8 cellular contexts compared by ENCODE assay signal in genomic region chr6:2970034-2970685, GRCh38. TPM values are rescaled to one million over a fixed set of nuclear protein-coding genes. Genes with fewer than 3 reads are reported as not detected.
A peak's percentile ranks its signal among the peaks of the same experiment; 100 is the strongest.
DNase-seq lines count a peak whose midpoint lies in the region; ATAC-seq and TF ChIP-seq lines count a peak whose summit lies in the region.

No MANE protein-coding gene starts in this region.

- no peaks in the 10 kb centered on the region for H3K9me3 ChIP-seq in CD4-positive, alpha-beta T cell (ENCODE audit: control insufficient read depth, low read length)
- H3K9me3 ChIP-seq in RWPE2 (ENCODE audit: severe bottlenecking) = no peaks in the 10 kb centered on the region

- peaks cover 26% of the 10 kb centered on the region for H3K27me3 Mint-ChIP-seq in CD4-positive, alpha-beta T cell
- peaks cover 2% of the 10 kb centered on the region for H3K27me3 Mint-ChIP-seq in endothelial cell (ENCODE audit: unreplicated experiment)
- no peaks in the 10 kb centered on the region for H3K27me3 Mint-ChIP-seq in osteocyte (ENCODE audit: unreplicated experiment)

- peaks cover 22% of the 10 kb centered on the region for H3K4me1 Mint-ChIP-seq in CD4-positive, alpha-beta T cell (ENCODE audit: low read depth)
- peaks cover 28% of the 10 kb centered on the region for H3K4me1 Mint-ChIP-seq in endothelial cell (ENCODE audit: unreplicated experiment)
- peaks cover 29% of the 10 kb centered on the region for H3K4me1 Mint-ChIP-seq in osteocyte (ENCODE audit: unreplicated experiment)

- ATAC-seq in CD4-positive, alpha-beta T cell (ENCODE audit: poor library complexity) = no peak
- ATAC-seq in RWPE2 (ENCODE audit: low read depth) (no peak), HG03097 (IDR thresholded peaks at IDR 0.05; ENCODE audit: low FRiP score, unreplicated experiment) (no peak), GM21723 (IDR thresholded peaks at IDR 0.05; ENCODE audit: unreplicated experiment) (no peak)

- CTCF ChIA-PET in CD4-positive, alpha-beta T cell (lab: Charles Lee) = no interaction called here

- intact Hi-C loops in CD4-positive, alpha-beta T cell (cut with DNase I, micrococcal nuclease) = no loop called here

- TF ChIP-seq CTCF in CD4-positive, alpha-beta T cell (IDR thresholded peaks at IDR 0.05) = no peak
- TF ChIP-seq CTCF in RWPE2 (IDR thresholded peaks at IDR 0.05; ENCODE audit: poor library complexity, severe bottlenecking) = no peak
- TF ChIP-seq CTCF in endothelial cell (IDR thresholded peaks at IDR 0.05; ENCODE audit: unreplicated experiment) = no peak
- TF ChIP-seq CTCF in osteocyte (IDR thresholded peaks at IDR 0.05) = no peak

- peak overlapping the region; percentile 84 for H3K27ac Mint-ChIP-seq in CD4-positive, alpha-beta T cell
- H3K27ac Mint-ChIP-seq in endothelial cell (ENCODE audit: unreplicated experiment) (peak overlapping the region; percentile 48), osteocyte (ENCODE audit: unreplicated experiment) (peak overlapping the region; percentile 95)

- no peaks in the 10 kb centered on the region for H3K36me3 ChIP-seq in RWPE2 (ENCODE audit: low read depth)

- H3K4me3 ChIP-seq in RWPE2 (ENCODE audit: severe bottlenecking) = peak overlapping the region; percentile 68

- H3K27ac ChIP-seq in CD4-positive, alpha-beta T cell (ENCODE audit: low read depth, low read length) = no peak overlapping the region
- peak overlapping the region; percentile 82 for H3K27ac ChIP-seq in RWPE2 (ENCODE audit: poor library complexity, severe bottlenecking)

- H3K9me3 Mint-ChIP-seq in CD4-positive, alpha-beta T cell = no peaks in the 10 kb centered on the region
- H3K9me3 Mint-ChIP-seq in endothelial cell (ENCODE audit: unreplicated experiment) = no peaks in the 10 kb centered on the region
- H3K9me3 Mint-ChIP-seq in osteocyte (ENCODE audit: unreplicated experiment) = no peaks in the 10 kb centered on the region

- H3K4me1 ChIP-seq in RWPE2 (ENCODE audit: insufficient read depth, poor library complexity, severe bottlenecking) = no peaks in the 10 kb centered on the region

- POLR2A ChIA-PET in CD4-positive, alpha-beta T cell (lab: Charles Lee) = no interaction called here

- H3K27me3 ChIP-seq in CD4-positive, alpha-beta T cell (ENCODE audit: control insufficient read depth, insufficient read depth, low read length) = no peaks in the 10 kb centered on the region
- H3K27me3 ChIP-seq in RWPE2 (ENCODE audit: insufficient read depth, poor library complexity, severe bottlenecking) = no peaks in the 10 kb centered on the region

- no peak for DNase-seq in CD4-positive, alpha-beta T cell
- no peak for DNase-seq in RWPE2 (ENCODE audit: low spot score)
- DNase-seq in endothelial cell (ENCODE audit: low spot score) = no peak
- no peak for DNase-seq in osteocyte (ENCODE audit: extremely low spot score, unreplicated experiment)
- no peak for DNase-seq in stimulated activated CD4-positive, alpha-beta T cell treated with anti-CD3 and anti-CD28 coated beads, Interleukin-2, amount 100 ng/mL, for 48 hours
- DNase-seq in nucleus accumbens (lab: John Stamatoyannopoulos, UW) = no peak

- no peaks in the 10 kb centered on the region for H3K36me3 Mint-ChIP-seq in CD4-positive, alpha-beta T cell (ENCODE audit: low read depth)
- no peaks in the 10 kb centered on the region for H3K36me3 Mint-ChIP-seq in endothelial cell (ENCODE audit: low read depth, unreplicated experiment)
- H3K36me3 Mint-ChIP-seq in osteocyte (ENCODE audit: unreplicated experiment) = peaks cover 6% of the 10 kb centered on the region

- peak overlapping the region; percentile 93 for H3K4me3 Mint-ChIP-seq in CD4-positive, alpha-beta T cell
- H3K4me3 Mint-ChIP-seq in endothelial cell (ENCODE audit: unreplicated experiment) (peak overlapping the region; percentile 94), osteocyte (ENCODE audit: unreplicated experiment) (peak overlapping the region; percentile 85)

RNA-seq across cellular contexts. Expression of gene SERPINB6, which starts 1.2 kb away (rescaled TPM):
- total RNA-seq in CD4-positive, alpha-beta T cell = 10 to 100 TPM; 11.0 to 11.9 TPM
- total RNA-seq in endothelial cell (ENCODE audit: unreplicated experiment) (186 TPM), osteocyte (90.2 and 93.1 TPM in 2 replicates)

RNA-seq across cellular contexts. Expression of gene NQO2, which starts 29.5 kb away (rescaled TPM):
- 1 to 10 TPM; 6.7 to 7.7 TPM for total RNA-seq in CD4-positive, alpha-beta T cell
- 58.8 TPM for total RNA-seq in endothelial cell (ENCODE audit: unreplicated experiment)
- total RNA-seq in osteocyte = 35.5 and 40.1 TPM in 2 replicates
